1 cellular context compared by ENCODE assay signal in the genomic region with DNA sequence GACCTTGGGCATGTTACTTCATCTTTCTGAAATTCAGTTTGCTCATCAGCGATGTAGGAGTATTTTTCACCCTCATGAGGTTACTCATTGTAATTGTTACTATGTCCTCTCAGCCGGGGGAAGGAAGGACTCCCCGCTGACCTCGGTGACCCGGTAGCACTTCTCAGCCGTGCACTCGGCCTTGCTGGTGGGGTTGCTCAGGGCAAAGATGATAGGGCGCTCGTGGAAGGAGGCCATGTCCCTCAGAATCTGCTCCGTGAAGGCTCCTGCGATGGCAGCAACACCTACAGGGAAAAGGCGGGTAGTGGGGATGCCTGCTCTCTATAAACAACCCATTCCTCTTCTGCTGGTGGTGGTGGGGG.
A peak's percentile ranks its signal among the peaks of the same experiment; 100 is the strongest.
TF ChIP-seq lines count a peak whose summit lies in the region.

No MANE protein-coding gene starts in this region.

TF ChIP-seq in K562, 482 proteins besides CTCF, POLR2A, EP300 and RAD21:
- TF ChIP-seq NR2C2 (CRISPR knock-in tag; IDR thresholded peaks at IDR 0.05) (peak; percentile 93), NR2C2 (tag; IDR thresholded peaks at IDR 0.05) (peak; percentile 91), NFIC (IDR thresholded peaks at IDR 0.05) (no peak), NR2C1 (IDR thresholded peaks at IDR 0.05) (peak; percentile 94), NR2C1 (tag; IDR thresholded peaks at IDR 0.05) (peak; percentile 97), GABPB1 (CRISPR knock-in tag; IDR thresholded peaks at IDR 0.05) (peak; percentile 78; the same call in 1 of the 2 replicates), GABPA (tag; conservative IDR thresholded peaks at IDR 0.05; ENCODE audit: low read depth) (peak; percentile 71)
- TF ChIP-seq, protein P1, sequence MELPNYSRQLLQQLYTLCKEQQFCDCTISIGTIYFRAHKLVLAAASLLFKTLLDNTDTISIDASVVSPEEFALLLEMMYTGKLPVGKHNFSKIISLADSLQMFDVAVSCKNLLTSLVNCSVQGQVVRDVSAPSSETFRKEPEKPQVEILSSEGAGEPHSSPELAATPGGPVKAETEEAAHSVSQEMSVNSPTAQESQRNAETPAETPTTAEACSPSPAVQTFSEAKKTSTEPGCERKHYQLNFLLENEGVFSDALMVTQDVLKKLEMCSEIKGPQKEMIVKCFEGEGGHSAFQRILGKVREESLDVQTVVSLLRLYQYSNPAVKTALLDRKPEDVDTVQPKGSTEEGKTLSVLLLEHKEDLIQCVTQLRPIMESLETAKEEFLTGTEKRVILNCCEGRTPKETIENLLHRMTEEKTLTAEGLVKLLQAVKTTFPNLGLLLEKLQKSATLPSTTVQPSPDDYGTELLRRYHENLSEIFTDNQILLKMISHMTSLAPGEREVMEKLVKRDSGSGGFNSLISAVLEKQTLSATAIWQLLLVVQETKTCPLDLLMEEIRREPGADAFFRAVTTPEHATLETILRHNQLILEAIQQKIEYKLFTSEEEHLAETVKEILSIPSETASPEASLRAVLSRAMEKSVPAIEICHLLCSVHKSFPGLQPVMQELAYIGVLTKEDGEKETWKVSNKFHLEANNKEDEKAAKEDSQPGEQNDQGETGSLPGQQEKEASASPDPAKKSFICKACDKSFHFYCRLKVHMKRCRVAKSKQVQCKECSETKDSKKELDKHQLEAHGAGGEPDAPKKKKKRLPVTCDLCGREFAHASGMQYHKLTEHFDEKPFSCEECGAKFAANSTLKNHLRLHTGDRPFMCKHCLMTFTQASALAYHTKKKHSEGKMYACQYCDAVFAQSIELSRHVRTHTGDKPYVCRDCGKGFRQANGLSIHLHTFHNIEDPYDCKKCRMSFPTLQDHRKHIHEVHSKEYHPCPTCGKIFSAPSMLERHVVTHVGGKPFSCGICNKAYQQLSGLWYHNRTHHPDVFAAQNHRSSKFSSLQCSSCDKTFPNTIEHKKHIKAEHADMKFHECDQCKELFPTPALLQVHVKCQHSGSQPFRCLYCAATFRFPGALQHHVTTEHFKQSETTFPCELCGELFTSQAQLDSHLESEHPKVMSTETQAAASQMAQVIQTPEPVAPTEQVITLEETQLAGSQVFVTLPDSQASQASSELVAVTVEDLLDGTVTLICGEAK (IDR thresholded peaks at IDR 0.05) = peak; percentile 73
- TF ChIP-seq, protein P1 (CRISPR knock-in tag; IDR thresholded peaks at IDR 0.05) = no peak
